Comparison of ENCODE assay signal across 19 cellular contexts in genomic region chr1:236023926-236024565, GRCh38. TPM values are rescaled to one million over a fixed set of nuclear protein-coding genes. Genes with fewer than 3 reads are reported as not detected.
"Had no signal": no experiment of that assay in that cellular context is flagged by ENCODE, and none has a peak within 500 bp of the region (broad histone marks: within the 10 kb centered on the region; RNA-seq: fewer than 3 reads in every experiment).

No MANE protein-coding gene starts in this region.

- H3K27ac Mint-ChIP-seq: activated naive CD8-positive, alpha-beta T cell; activated T-helper 1 cell treated with anti-CD3 and anti-CD28 coated beads, Interleukin-12 subunit alpha, Interleukin-12 subunit beta, Interleukin-2, Interleukin-4 antibody, amounts not matched to agents 30 ng/mL and 10 ng/mL and 1 ng/mL, durations not matched to agents 14 hours and 24 hours and 36 hours; natural killer cell treated with Interleukin-12 subunit alpha and Interleukin-12 subunit beta and Interleukin-15 and Interleukin-18, amount 100 ng/mL, for 72 hours; stimulated activated effector memory CD8-positive, alpha-beta T cell treated with anti-CD3 and anti-CD28 coated beads, Interleukin-12 subunit alpha, Interleukin-12 subunit beta, amount 100 ng/mL, for 72 hours had no signal

- H3K4me3 Mint-ChIP-seq: activated naive CD8-positive, alpha-beta T cell; activated T-helper 1 cell treated with anti-CD3 and anti-CD28 coated beads, Interleukin-12 subunit alpha, Interleukin-12 subunit beta, Interleukin-2, Interleukin-4 antibody, amounts not matched to agents 30 ng/mL and 10 ng/mL and 1 ng/mL, durations not matched to agents 14 hours and 24 hours and 36 hours; natural killer cell treated with Interleukin-12 subunit alpha and Interleukin-12 subunit beta and Interleukin-15 and Interleukin-18, amount 100 ng/mL, for 72 hours; stimulated activated effector memory CD8-positive, alpha-beta T cell treated with anti-CD3 and anti-CD28 coated beads, Interleukin-12 subunit alpha, Interleukin-12 subunit beta, amount 100 ng/mL, for 72 hours had no signal

- H3K9me3 Mint-ChIP-seq: activated T-helper 1 cell treated with anti-CD3 and anti-CD28 coated beads, Interleukin-12 subunit alpha, Interleukin-12 subunit beta, Interleukin-2, Interleukin-4 antibody, amounts not matched to agents 30 ng/mL and 10 ng/mL and 1 ng/mL, durations not matched to agents 14 hours and 24 hours and 36 hours; natural killer cell treated with Interleukin-12 subunit alpha and Interleukin-12 subunit beta and Interleukin-15 and Interleukin-18, amount 100 ng/mL, for 72 hours; stimulated activated effector memory CD8-positive, alpha-beta T cell treated with anti-CD3 and anti-CD28 coated beads, Interleukin-12 subunit alpha, Interleukin-12 subunit beta, amount 100 ng/mL, for 72 hours had no signal

- H3K4me3 ChIP-seq: esophagus muscularis mucosa, lower lobe of right lung, stomach had no signal

- H3K27me3 Mint-ChIP-seq: activated naive CD8-positive, alpha-beta T cell had no signal

- H3K27ac ChIP-seq: lower lobe of right lung, WERI-Rb-1 had no signal

- ATAC-seq: left colon; natural killer cell treated with Interleukin-12 subunit alpha and Interleukin-12 subunit beta and Interleukin-15 and Interleukin-18, amount 100 ng/mL, for 72 hours; stimulated activated effector memory CD8-positive, alpha-beta T cell treated with anti-CD3 and anti-CD28 coated beads, Interleukin-12 subunit alpha, Interleukin-12 subunit beta, amount 100 ng/mL, for 72 hours had no signal

- DNase-seq: activated CD4-positive, alpha-beta T cell treated with anti-CD3 and anti-CD28 coated beads for 1 hour; activated CD8-positive, alpha-beta memory T cell treated with anti-CD3 and anti-CD28 coated beads for 24 hours; activated gamma-delta T cell treated with Interleukin-2 at 50 U/mL for 16 hours; dermis blood vessel endothelial cell; effector memory CD4-positive, alpha-beta T cell; hippocampal formation; left colon; lower lobe of right lung; small intestine; stimulated activated CD4-positive, alpha-beta T cell treated with anti-CD3 and anti-CD28 coated beads, Interleukin-4, amount 100 ng/mL, for 24 hours; stomach; T-helper 2 cell; trophoblast cell; WERI-Rb-1 had no signal

- H3K36me3 Mint-ChIP-seq: activated naive CD8-positive, alpha-beta T cell; natural killer cell treated with Interleukin-12 subunit alpha and Interleukin-12 subunit beta and Interleukin-15 and Interleukin-18, amount 100 ng/mL, for 72 hours; stimulated activated effector memory CD8-positive, alpha-beta T cell treated with anti-CD3 and anti-CD28 coated beads, Interleukin-12 subunit alpha, Interleukin-12 subunit beta, amount 100 ng/mL, for 72 hours had no signal

- H3K27me3 ChIP-seq: esophagus muscularis mucosa, stomach had no signal

- H3K9me3 ChIP-seq: esophagus muscularis mucosa, lower lobe of right lung, stomach had no signal

RNA-seq across cellular contexts. Expression of gene NID1, which starts 40.8 kb away (rescaled TPM):
- total RNA-seq: natural killer cell treated with Interleukin-12 subunit alpha and Interleukin-12 subunit beta and Interleukin-15 and Interleukin-18, amount 100 ng/mL, for 72 hours had no signal
